Comparison of ENCODE assay signal across 1 cellular context in the genomic region with DNA sequence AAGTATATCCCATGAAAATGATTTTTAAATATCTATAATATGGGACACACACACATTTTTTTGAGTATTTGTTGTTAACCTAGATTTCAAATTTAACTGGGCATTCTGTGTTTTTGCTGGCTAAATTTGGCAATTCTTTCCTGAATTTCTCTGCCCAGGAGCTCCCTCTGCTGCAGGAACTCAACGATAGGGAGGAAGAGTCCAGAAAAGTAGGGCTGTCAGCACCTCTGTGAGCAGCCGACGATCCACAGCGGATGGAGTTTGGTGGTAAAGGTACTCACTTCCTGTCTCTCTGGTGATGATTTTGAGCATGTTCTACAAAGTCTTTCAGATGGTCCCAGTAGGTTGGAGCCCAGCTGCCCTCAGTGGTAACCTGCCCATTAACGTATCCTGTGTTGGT.
TF ChIP-seq lines count a peak whose summit lies in the region.

No MANE protein-coding gene starts in this region.

TF ChIP-seq in GM12878, 131 proteins besides CTCF, POLR2A, EP300 and RAD21:
- no peak for TF ChIP-seq NFIC (IDR thresholded peaks at IDR 0.05; ENCODE audit: low read depth, low read length)
- no peak for TF ChIP-seq SRF (IDR thresholded peaks at IDR 0.05; ENCODE audit: low read depth in 2 of 2, low read length in 2 of 2)
- no peak for TF ChIP-seq CREM (IDR thresholded peaks at IDR 0.05; ENCODE audit: low read depth)
